Comparison of ENCODE assay signal across 15 cellular contexts in genomic region chr17:77924757-77925336, GRCh38. TPM values are rescaled to one million over a fixed set of nuclear protein-coding genes. Genes with fewer than 3 reads are reported as not detected.
DNase-seq lines count a peak whose midpoint lies in the region; ATAC-seq lines count a peak whose summit lies in the region.
"Had no signal": no experiment of that assay in that cellular context is flagged by ENCODE, and none has a peak within 500 bp of the region (broad histone marks: within the 10 kb centered on the region; RNA-seq: fewer than 3 reads in every experiment).

No MANE protein-coding gene starts in this region.

- intact Hi-C loops in right cardiac atrium (cut with DNase I) (no loop called here), posterior cingulate gyrus (cut with DNase I) (no loop called here)

- peaks cover 3% of the 10 kb centered on the region for H3K4me1 ChIP-seq in right cardiac atrium (ENCODE audit: control insufficient read depth, insufficient read depth, low read length)
- H3K4me1 ChIP-seq: thyroid gland had no signal

- H3K27me3 ChIP-seq in right cardiac atrium (ENCODE audit: control insufficient read depth, insufficient read depth), result no peaks in the 10 kb centered on the region
- H3K27me3 ChIP-seq: thyroid gland had no signal

- peak; percentile 9 for DNase-seq in HT1080 (ENCODE audit: low read depth)
- peak; percentile 90 to 94 (median 90) for DNase-seq in right cardiac atrium
- DNase-seq in posterior cingulate gyrus, result peak in 6 of 10 donors; percentile 23 to 94 (median 46)
- DNase-seq in natural killer cell treated with Interleukin-12 subunit alpha and Interleukin-12 subunit beta and Interleukin-15 and Interleukin-18, amount 100 ng/mL, for 72 hours (ENCODE audit: low spot score), result no peak
- no peak for DNase-seq in stimulated activated naive CD8-positive, alpha-beta T cell treated with anti-CD3 and anti-CD28 coated beads, Interleukin-15, Interleukin-2, amounts not matched to agents 100 U/mL and 50 U/mL, for 24 hours
- no peak for DNase-seq in HT-29 (ENCODE audit: low spot score)
- DNase-seq in DMS79 treated with DMSO at 0.1 percent for 48 hours (lab: John Stamatoyannopoulos, UW), result no peak
- DNase-seq: DMS 273 treated with DMSO at 0.1 percent for 48 hours; effector memory CD4-positive, alpha-beta T cell; NCI-H510A; stimulated activated CD4-positive, alpha-beta T cell treated with anti-CD3 and anti-CD28 coated beads, Interleukin-2, amount 100 ng/mL, for 24 hours had no signal

- H3K9me3 Mint-ChIP-seq in natural killer cell treated with Interleukin-12 subunit alpha and Interleukin-12 subunit beta and Interleukin-15 and Interleukin-18, amount 100 ng/mL, for 72 hours, result no peaks in the 10 kb centered on the region
- H3K9me3 Mint-ChIP-seq: T-helper 2 cell treated with Interferon-gamma antibody and Interleukin-4, amounts not matched to agents 5 μg/mL and 100 μg/mL, for 36 hours had no signal

- ATAC-seq in right cardiac atrium, result peak; percentile 91 to 94
- no peak for ATAC-seq in natural killer cell treated with Interleukin-12 subunit alpha and Interleukin-12 subunit beta and Interleukin-15 and Interleukin-18, amount 100 ng/mL, for 72 hours
- ATAC-seq in stimulated activated naive CD8-positive, alpha-beta T cell treated with anti-CD3 and anti-CD28 coated beads, Interleukin-15, Interleukin-2, amounts not matched to agents 100 U/mL and 50 U/mL, for 24 hours, result no peak

- peaks cover 4 to 7% of the 10 kb centered on the region in 2 donors for H3K27me3 Mint-ChIP-seq in natural killer cell treated with Interleukin-12 subunit alpha and Interleukin-12 subunit beta and Interleukin-15 and Interleukin-18, amount 100 ng/mL, for 72 hours

- H3K27ac ChIP-seq in angular gyrus (ENCODE audit: low read depth, low read length) (peak overlapping the region; percentile 39), right cardiac atrium (ENCODE audit: low read length) (no peak overlapping the region)
- H3K27ac ChIP-seq: thyroid gland had no signal

- no peaks in the 10 kb centered on the region for H3K9me3 ChIP-seq in right cardiac atrium (ENCODE audit: control insufficient read depth, low read length)
- H3K9me3 ChIP-seq: thyroid gland had no signal

- no peaks in the 10 kb centered on the region for H3K36me3 Mint-ChIP-seq in natural killer cell treated with Interleukin-12 subunit alpha and Interleukin-12 subunit beta and Interleukin-15 and Interleukin-18, amount 100 ng/mL, for 72 hours

- peak overlapping the region in 1 of 2 donors; percentile 40 for H3K27ac Mint-ChIP-seq in natural killer cell treated with Interleukin-12 subunit alpha and Interleukin-12 subunit beta and Interleukin-15 and Interleukin-18, amount 100 ng/mL, for 72 hours
- H3K27ac Mint-ChIP-seq: mesothelial cell of epicardium; T-helper 2 cell treated with Interferon-gamma antibody and Interleukin-4, amounts not matched to agents 5 μg/mL and 100 μg/mL, for 36 hours had no signal

- WGBS in right cardiac atrium, result 26% methylated on average over 14 of the region's 14 CpGs

- no peak overlapping the region for H3K4me3 Mint-ChIP-seq in natural killer cell treated with Interleukin-12 subunit alpha and Interleukin-12 subunit beta and Interleukin-15 and Interleukin-18, amount 100 ng/mL, for 72 hours
- H3K4me3 Mint-ChIP-seq: mesothelial cell of epicardium; T-helper 2 cell treated with Interferon-gamma antibody and Interleukin-4, amounts not matched to agents 5 μg/mL and 100 μg/mL, for 36 hours had no signal

- peaks cover 6 to 8% of the 10 kb centered on the region in 2 donors for H3K4me1 Mint-ChIP-seq in natural killer cell treated with Interleukin-12 subunit alpha and Interleukin-12 subunit beta and Interleukin-15 and Interleukin-18, amount 100 ng/mL, for 72 hours (ENCODE audit: low read depth in 2 of 2)

- H3K4me3 ChIP-seq in right cardiac atrium (ENCODE audit: low read length), result no peak overlapping the region
- H3K4me3 ChIP-seq: thyroid gland had no signal

RNA-seq across cellular contexts. Expression of gene TNRC6C, which starts 33.7 kb away (rescaled TPM):
- 2.7 and 4.1 TPM in 2 replicates for total RNA-seq in HT1080 (2014; rRNA removed; shearing (Covaris generic))
- polyA plus RNA-seq in HT1080 (2015; cell fraction: cytosol; rRNA removed), result 1.9 and 2.6 TPM in 2 replicates
- polyA plus RNA-seq in HT1080 (2015; cell fraction: nucleus; rRNA removed), result 3.6 and 4.4 TPM in 2 replicates
- 10 to 100 TPM; 23.1 to 32.8 (median 25.6) TPM for total RNA-seq in right cardiac atrium
- 8.6 TPM for polyA plus RNA-seq in right cardiac atrium
- total RNA-seq in natural killer cell treated with Interleukin-12 subunit alpha and Interleukin-12 subunit beta and Interleukin-15 and Interleukin-18, amount 100 ng/mL, for 72 hours, result 10 to 100 TPM; 28.1 to 32.1 TPM
- 4.1 and 7.2 TPM in 2 replicates for total RNA-seq in HT-29 (2014; rRNA removed; shearing (Covaris generic))

Comparison
In these comparisons a context has a peak if more than half of its experiments do, and no peak if none do; other contexts are left out.
1. DNase-seq: peak in HT1080 (single experiment), right cardiac atrium (3 of 3) and posterior cingulate gyrus (6 of 10); none in natural killer cell treated with Interleukin-12 subunit alpha and Interleukin-12 subunit beta and Interleukin-15 and Interleukin-18, amount 100 ng/mL, for 72 hours (single experiment), stimulated activated naive CD8-positive, alpha-beta T cell treated with anti-CD3 and anti-CD28 coated beads, Interleukin-15, Interleukin-2, amounts not matched to agents 100 U/mL and 50 U/mL, for 24 hours (single experiment), HT-29 (single experiment) and DMS79 treated with DMSO at 0.1 percent for 48 hours (single experiment).
2. ATAC-seq: peak in right cardiac atrium (2 of 2); none in natural killer cell treated with Interleukin-12 subunit alpha and Interleukin-12 subunit beta and Interleukin-15 and Interleukin-18, amount 100 ng/mL, for 72 hours (0 of 2) and stimulated activated naive CD8-positive, alpha-beta T cell treated with anti-CD3 and anti-CD28 coated beads, Interleukin-15, Interleukin-2, amounts not matched to agents 100 U/mL and 50 U/mL, for 24 hours (single experiment).